ENCODE assay signal across 2 cellular contexts in the genomic region with DNA sequence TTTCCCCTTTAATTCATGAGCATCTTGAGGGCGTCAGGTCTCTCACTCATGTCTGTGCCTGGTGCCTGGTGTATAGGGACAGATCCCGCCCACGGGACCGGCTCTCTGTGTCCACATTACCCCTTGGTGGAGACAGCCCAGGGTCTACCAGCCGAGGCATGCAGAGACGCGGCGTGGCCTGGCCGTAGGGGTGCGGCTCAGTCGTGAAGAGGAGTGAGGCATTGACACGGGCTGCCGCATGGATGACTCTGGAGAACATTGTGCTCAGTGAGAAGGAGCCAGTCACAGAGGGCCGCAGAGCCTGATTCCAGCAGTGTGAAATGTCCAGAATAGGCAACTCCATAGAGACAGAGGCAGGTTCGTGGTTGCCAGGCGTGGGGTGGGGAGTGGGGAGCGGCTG.
TF ChIP-seq lines count a peak whose summit lies in the region.

No MANE protein-coding gene starts in this region.

TF ChIP-seq in liver, 16 proteins besides CTCF, POLR2A, EP300 and RAD21 (continued from another document):
- TF ChIP-seq REST (IDR thresholded peaks at IDR 0.05), result no peak
- TF ChIP-seq HNF4A (conservative IDR thresholded peaks at IDR 0.05), result no peak
- TF ChIP-seq YY1 (IDR thresholded peaks at IDR 0.05), result no peak
- TF ChIP-seq JUND (IDR thresholded peaks at IDR 0.05), result no peak
- no peak for TF ChIP-seq SP1 (IDR thresholded peaks at IDR 0.05)
- TF ChIP-seq ZBTB33 (IDR thresholded peaks at IDR 0.05), result no peak
- no peak for TF ChIP-seq MAX (IDR thresholded peaks at IDR 0.05)
- no peak for TF ChIP-seq EGR1 (IDR thresholded peaks at IDR 0.05; ENCODE audit: low read depth in 2 of 2)
- no peak for TF ChIP-seq HNF4G (IDR thresholded peaks at IDR 0.05)
- no peak for TF ChIP-seq RXRA (IDR thresholded peaks at IDR 0.05)
- TF ChIP-seq, protein P1, sequence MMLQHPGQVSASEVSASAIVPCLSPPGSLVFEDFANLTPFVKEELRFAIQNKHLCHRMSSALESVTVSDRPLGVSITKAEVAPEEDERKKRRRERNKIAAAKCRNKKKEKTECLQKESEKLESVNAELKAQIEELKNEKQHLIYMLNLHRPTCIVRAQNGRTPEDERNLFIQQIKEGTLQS (IDR thresholded peaks at IDR 0.05), result no peak
- TF ChIP-seq NR2F2 (IDR thresholded peaks at IDR 0.05), result no peak
- TF ChIP-seq FOXA2 (IDR thresholded peaks at IDR 0.05), result no peak
- TF ChIP-seq GABPA (IDR thresholded peaks at IDR 0.05 in 1 of 2, conservative IDR thresholded peaks at IDR 0.05 in 1 of 2), result no peak
- no peak for TF ChIP-seq FOXA1 (IDR thresholded peaks at IDR 0.05)
TF ChIP-seq in liver: peak in this region for 0.

TF ChIP-seq in HepG2, 621 proteins besides CTCF, POLR2A, EP300 and RAD21 (continued from another document):
- TF ChIP-seq, protein P2, sequence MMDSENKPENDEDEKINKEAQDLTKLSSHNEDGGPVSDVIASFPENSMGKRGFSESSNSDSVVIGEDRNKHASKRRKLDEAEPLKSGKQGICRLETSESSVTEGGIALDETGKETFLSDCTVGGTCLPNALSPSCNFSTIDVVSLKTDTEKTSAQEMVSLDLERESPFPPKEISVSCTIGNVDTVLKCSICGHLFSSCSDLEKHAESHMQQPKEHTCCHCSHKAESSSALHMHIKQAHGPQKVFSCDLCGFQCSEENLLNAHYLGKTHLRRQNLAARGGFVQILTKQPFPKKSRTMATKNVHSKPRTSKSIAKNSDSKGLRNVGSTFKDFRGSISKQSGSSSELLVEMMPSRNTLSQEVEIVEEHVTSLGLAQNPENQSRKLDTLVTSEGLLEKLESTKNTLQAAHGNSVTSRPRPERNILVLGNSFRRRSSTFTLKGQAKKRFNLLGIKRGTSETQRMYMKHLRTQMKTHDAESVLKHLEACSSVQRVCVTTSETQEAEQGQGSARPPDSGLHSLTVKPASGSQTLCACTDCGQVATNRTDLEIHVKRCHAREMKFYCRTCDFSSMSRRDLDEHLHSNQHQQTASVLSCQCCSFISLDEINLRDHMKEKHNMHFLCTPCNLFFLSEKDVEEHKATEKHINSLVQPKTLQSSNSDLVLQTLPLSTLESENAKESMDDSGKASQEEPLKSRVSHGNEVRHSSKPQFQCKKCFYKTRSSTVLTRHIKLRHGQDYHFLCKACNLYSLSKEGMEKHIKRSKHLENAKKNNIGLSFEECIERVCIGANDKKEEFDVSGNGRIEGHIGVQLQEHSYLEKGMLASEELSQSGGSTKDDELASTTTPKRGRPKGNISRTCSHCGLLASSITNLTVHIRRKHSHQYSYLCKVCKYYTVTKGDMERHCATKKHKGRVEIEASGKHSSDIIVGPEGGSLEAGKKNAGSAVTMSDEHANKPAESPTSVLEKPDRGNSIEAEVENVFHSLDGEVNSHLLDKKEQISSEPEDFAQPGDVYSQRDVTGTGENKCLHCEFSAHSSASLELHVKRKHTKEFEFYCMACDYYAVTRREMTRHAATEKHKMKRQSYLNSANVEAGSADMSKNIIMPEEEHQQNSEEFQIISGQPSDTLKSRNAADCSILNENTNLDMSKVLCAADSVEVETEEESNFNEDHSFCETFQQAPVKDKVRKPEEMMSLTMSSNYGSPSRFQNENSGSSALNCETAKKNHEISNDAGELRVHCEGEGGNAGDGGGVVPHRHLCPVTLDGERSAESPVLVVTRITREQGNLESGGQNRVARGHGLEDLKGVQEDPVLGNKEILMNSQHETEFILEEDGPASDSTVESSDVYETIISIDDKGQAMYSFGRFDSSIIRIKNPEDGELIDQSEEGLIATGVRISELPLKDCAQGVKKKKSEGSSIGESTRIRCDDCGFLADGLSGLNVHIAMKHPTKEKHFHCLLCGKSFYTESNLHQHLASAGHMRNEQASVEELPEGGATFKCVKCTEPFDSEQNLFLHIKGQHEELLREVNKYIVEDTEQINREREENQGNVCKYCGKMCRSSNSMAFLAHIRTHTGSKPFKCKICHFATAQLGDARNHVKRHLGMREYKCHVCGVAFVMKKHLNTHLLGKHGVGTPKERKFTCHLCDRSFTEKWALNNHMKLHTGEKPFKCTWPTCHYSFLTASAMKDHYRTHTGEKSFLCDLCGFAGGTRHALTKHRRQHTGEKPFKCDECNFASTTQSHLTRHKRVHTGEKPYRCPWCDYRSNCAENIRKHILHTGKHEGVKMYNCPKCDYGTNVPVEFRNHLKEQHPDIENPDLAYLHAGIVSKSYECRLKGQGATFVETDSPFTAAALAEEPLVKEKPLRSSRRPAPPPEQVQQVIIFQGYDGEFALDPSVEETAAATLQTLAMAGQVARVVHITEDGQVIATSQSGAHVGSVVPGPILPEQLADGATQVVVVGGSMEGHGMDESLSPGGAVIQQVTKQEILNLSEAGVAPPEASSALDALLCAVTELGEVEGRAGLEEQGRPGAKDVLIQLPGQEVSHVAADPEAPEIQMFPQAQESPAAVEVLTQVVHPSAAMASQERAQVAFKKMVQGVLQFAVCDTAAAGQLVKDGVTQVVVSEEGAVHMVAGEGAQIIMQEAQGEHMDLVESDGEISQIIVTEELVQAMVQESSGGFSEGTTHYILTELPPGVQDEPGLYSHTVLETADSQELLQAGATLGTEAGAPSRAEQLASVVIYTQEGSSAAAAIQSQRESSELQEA (CRISPR knock-in tag; IDR thresholded peaks at IDR 0.05; ENCODE audit: not compliant biosample characterization), result no peak
- TF ChIP-seq NFE2 (CRISPR knock-in tag; IDR thresholded peaks at IDR 0.05), result no peak
- TF ChIP-seq, protein P1 (CRISPR knock-in tag; IDR thresholded peaks at IDR 0.05), result no peak
- no peak for TF ChIP-seq NR2C2 (CRISPR knock-in tag; IDR thresholded peaks at IDR 0.05; ENCODE audit: borderline replicate concordance)
- no peak for TF ChIP-seq HOXD1 (CRISPR knock-in tag; IDR thresholded peaks at IDR 0.05)
- TF ChIP-seq KLF9 (CRISPR knock-in tag; IDR thresholded peaks at IDR 0.05; ENCODE audit: low read depth), result no peak
- TF ChIP-seq HDAC1 (CRISPR knock-in tag; IDR thresholded peaks at IDR 0.05), result no peak
TF ChIP-seq in HepG2: peak in this region for 0.
